In genomic region chr4:16443504-16444088, GRCh38 we compare ENCODE assay signal across 8 cellular contexts.
DNase-seq lines count a peak whose midpoint lies in the region; ATAC-seq, FAIRE-seq and TF ChIP-seq lines count a peak whose summit lies in the region.

No MANE protein-coding gene starts in this region.

- H3K27me3 ChIP-seq in small intestine (ENCODE audit: control insufficient read depth in 2 of 2, insufficient read depth in 2 of 2, low read length in 2 of 2), result no peaks in the 10 kb centered on the region

- peak; percentile 82 for ATAC-seq in GM18498 (IDR thresholded peaks at IDR 0.05; ENCODE audit: unreplicated experiment)
- ATAC-seq in HG02973 (IDR thresholded peaks at IDR 0.05; ENCODE audit: unreplicated experiment), result peak; percentile 83

- peak; percentile 71 for TF ChIP-seq CTCF in fibroblast of villous mesenchyme (IDR thresholded peaks at IDR 0.05; ENCODE audit: insufficient read depth, low read depth, low read length)

- H3K4me1 ChIP-seq in small intestine (ENCODE audit: control insufficient read depth in 2 of 2, insufficient read depth in 1 of 2, low read depth in 1 of 2, low read length in 1 of 2), result no peaks in the 10 kb centered on the region

- FAIRE-seq in small intestine (lab: Jason Lieb, UNC), result no peak

- H3K4me3 ChIP-seq in fibroblast of villous mesenchyme (ENCODE audit: low read depth, low read length) (no peak overlapping the region), small intestine (ENCODE audit: low read depth in 1 of 2, low read length in 2 of 2) (no peak overlapping the region)

- H3K27ac ChIP-seq in small intestine (ENCODE audit: low read depth in 1 of 2, low read length in 1 of 2), result no peak overlapping the region

- peak; percentile 57 for DNase-seq in AG20443 (ENCODE audit: low spot score)
- peak; percentile 70 for DNase-seq in RKO (ENCODE audit: low spot score)
- peak; percentile 40 for DNase-seq in fibroblast of villous mesenchyme (ENCODE audit: low read depth)
- peak; percentile 32 for DNase-seq in small intestine
- DNase-seq in central memory CD4-positive, alpha-beta T cell, result no peak
- no peak for DNase-seq in NCI-H345 (lab: John Stamatoyannopoulos, UW)

- WGBS in small intestine, 3 donors, result 55 to 61% (median 59%) methylated on average over 2 of the region's 2 CpGs

- no peaks in the 10 kb centered on the region for H3K36me3 ChIP-seq in small intestine (ENCODE audit: control insufficient read depth in 2 of 2, insufficient read depth in 2 of 2, low read length in 2 of 2)

- no peaks in the 10 kb centered on the region for H3K9me3 ChIP-seq in small intestine (ENCODE audit: control insufficient read depth, low read depth)

Comparison
In these comparisons a context has a peak if more than half of its experiments do, and no peak if none do; other contexts are left out.
1. DNase-seq: peak in AG20443 (single experiment), RKO (single experiment), fibroblast of villous mesenchyme (single experiment) and small intestine (single experiment); none in central memory CD4-positive, alpha-beta T cell (single experiment) and NCI-H345 (single experiment).